ENCODE assay signal across 1 cellular context in the genomic region with DNA sequence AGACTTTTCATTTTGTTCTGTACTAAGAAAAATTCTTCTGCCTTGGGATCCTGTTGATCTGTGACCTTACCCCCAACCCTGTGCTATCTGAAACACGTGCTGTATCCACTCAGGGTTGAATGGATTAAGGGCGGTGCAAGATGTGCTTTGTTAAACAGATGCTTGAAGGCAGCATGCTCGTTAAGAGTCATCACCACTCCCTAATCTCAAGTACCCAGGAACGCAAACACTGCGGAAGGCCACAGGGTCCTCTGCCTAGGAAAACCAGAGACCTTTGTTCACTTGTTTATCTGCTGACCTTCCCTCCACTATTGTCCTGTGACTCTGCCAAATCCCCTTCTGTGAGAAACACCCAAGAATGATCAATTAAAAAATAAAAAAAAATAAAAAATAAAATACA.
TF ChIP-seq lines count a peak whose summit lies in the region.

No MANE protein-coding gene starts in this region.

TF ChIP-seq in K562, 482 proteins besides CTCF, POLR2A, EP300 and RAD21 (continued from another document):
- TF ChIP-seq KDM1A (IDR thresholded peaks at IDR 0.05) (peak; percentile 47 to 60; a peak in 3 of 4 replicates), CBFA2T2 (conservative IDR thresholded peaks at IDR 0.05) (peak; percentile 56; the same call in 1 of the 2 replicates), NFIC (IDR thresholded peaks at IDR 0.05) (0 out of 2 replicates have a peak, but pooled peaks have one; percentile 8), TAL1 (IDR thresholded peaks at IDR 0.05) (peak; percentile 56; the same call in 1 of the 2 replicates), NCOR1 (IDR thresholded peaks at IDR 0.05) (0 out of 2 replicates have a peak, but pooled peaks have one; percentile 11), SOX6 (IDR thresholded peaks at IDR 0.05) (peak; percentile 59; the same call in 1 of the 2 replicates)
